Comparison of ENCODE assay signal across 27 cellular contexts in genomic region chr2:98396745-98397355, GRCh38. TPM values are rescaled to one million over a fixed set of nuclear protein-coding genes. Genes with fewer than 3 reads are reported as not detected.
DNase-seq lines count a peak whose midpoint lies in the region; FAIRE-seq and TF ChIP-seq lines count a peak whose summit lies in the region.
"Had no signal": no experiment of that assay in that cellular context is flagged by ENCODE, and none has a peak within 500 bp of the region (broad histone marks: within the 10 kb centered on the region; RNA-seq: fewer than 3 reads in every experiment).

No MANE protein-coding gene starts in this region.

- no peak overlapping the region for H2BK20ac ChIP-seq in H1 (ENCODE audit: low read length)

- no peak for TF ChIP-seq RAD21 in H1 (IDR thresholded peaks at IDR 0.05 in 1 of 2, conservative IDR thresholded peaks at IDR 0.05 in 1 of 2; ENCODE audit: low read depth in 2 of 2, low read length in 2 of 2)

- TF ChIP-seq EP300 in H1 (IDR thresholded peaks at IDR 0.05; ENCODE audit: borderline replicate concordance in 1 of 2, low read depth in 2 of 2, low read length in 2 of 2): no peak
- TF ChIP-seq EP300 in stomach (IDR thresholded peaks at IDR 0.05): no peak

- H3K36me3 ChIP-seq in H1 (ENCODE audit: control insufficient read depth in 2 of 4, insufficient read depth in 4 of 4, low read length in 3 of 4) (no peaks in the 10 kb centered on the region), stomach (no peaks in the 10 kb centered on the region)
- H3K36me3 ChIP-seq: BE2C, BLaER1 had no signal

- no peaks in the 10 kb centered on the region for H3K79me1 ChIP-seq in H1 (ENCODE audit: low read depth, low read length)

- no peaks in the 10 kb centered on the region for H3K9me3 Mint-ChIP-seq in osteocyte (ENCODE audit: unreplicated experiment)
- H3K9me3 Mint-ChIP-seq: CD4-positive, alpha-beta T cell; CD8-positive, alpha-beta T cell had no signal

- H3K4me3 ChIP-seq in H1 (ENCODE audit: extremely low read depth in 1 of 4, insufficient read depth in 2 of 4, low read depth in 3 of 4, low read length in 4 of 4): no peak overlapping the region
- no peak overlapping the region for H3K4me3 ChIP-seq in stomach
- H3K4me3 ChIP-seq: BLaER1, GM12878 had no signal

- H2BK15ac ChIP-seq in H1 (ENCODE audit: low read length): no peak overlapping the region

- H3K56ac ChIP-seq in H1 (replicated peaks; ENCODE audit: insufficient read length, low read depth, low read length): no peak overlapping the region

- POLR2A ChIA-PET in GM10248 (lab: Yijun Ruan, JAX) (no interaction called here), H1 (lab: Charles Lee; ENCODE audit: partially characterized antibody) (no interaction called here)

- no peaks in the 10 kb centered on the region for H3K36me3 Mint-ChIP-seq in osteocyte (ENCODE audit: unreplicated experiment)
- H3K36me3 Mint-ChIP-seq: CD14-positive monocyte; CD8-positive, alpha-beta T cell had no signal

- no peak overlapping the region for H3K4ac ChIP-seq in H1 (replicated peaks; ENCODE audit: insufficient read length, low read depth, low read length)

- no peak overlapping the region for H4K5ac ChIP-seq in H1 (ENCODE audit: insufficient read length, low read depth, low read length)

- H3K4me1 Mint-ChIP-seq in osteocyte (ENCODE audit: unreplicated experiment): no peaks in the 10 kb centered on the region

- no peak overlapping the region for H3K4me3 Mint-ChIP-seq in osteocyte (ENCODE audit: unreplicated experiment)
- H3K4me3 Mint-ChIP-seq: CD14-positive monocyte; CD4-positive, alpha-beta T cell; CD8-positive, alpha-beta T cell had no signal

- intact Hi-C loops in stomach (cut with DNase I; ENCODE audit: low total_unique reads): no loop called here

- H3K23ac ChIP-seq in H1 (ENCODE audit: insufficient read length): no peak overlapping the region

- no peak overlapping the region for H3K14ac ChIP-seq in H1 (ENCODE audit: insufficient read length)

- H3K4me1 ChIP-seq in H1 (replicated peaks in 1 of 4; ENCODE audit: control insufficient read depth in 3 of 4, insufficient read depth in 4 of 4, low read length in 3 of 4) (peaks cover 0 to 4% (median 0%) of the 10 kb centered on the region in 4 experiments; a peak in 2 of 7 replicates), stomach (no peaks in the 10 kb centered on the region)
- H3K4me1 ChIP-seq: BE2C, BLaER1, Caco-2 had no signal

- H4K8ac ChIP-seq in H1 (ENCODE audit: extremely low read depth, insufficient read depth, low read length): peak overlapping the region; percentile 2; the same call in 1 of the 2 replicates

- H3K9me3 ChIP-seq in H1 (ENCODE audit: insufficient read depth in 2 of 2, low read depth in 1 of 2, low read length in 1 of 2) (no peaks in the 10 kb centered on the region; a peak in 1 of 4 replicates), stomach (no peaks in the 10 kb centered on the region)
- H3K9me3 ChIP-seq: BE2C, BLaER1, Caco-2 had no signal

- H2BK12ac ChIP-seq in H1 (ENCODE audit: low read depth, low read length): no peak overlapping the region

- no peak overlapping the region for H2AFZ ChIP-seq in H1 (ENCODE audit: low read length)

- CTCF ChIA-PET in GM10248 (lab: Yijun Ruan, JAX) (interaction anchor here (1.2 to 1.4 kb wide), 3 partner anchors 12 to 172 kb away, joined by 3 to 7 read pairs (median 5); no protein-coding TSS in a partner anchor), H1 (lab: Charles Lee; ENCODE audit: partially characterized antibody) (interaction anchor here (0.8 to 1.8 kb wide), 2 partner anchors 12 to 15 kb away, joined by 3 to 6 read pairs; no protein-coding TSS in a partner anchor)

- DNase-seq in GM10248 (ENCODE audit: extremely low spot score) (peak; percentile 7), H1 (ENCODE audit: low read depth in 1 of 2, low spot score in 2 of 2) (no peak), osteocyte (ENCODE audit: extremely low spot score, unreplicated experiment) (peak; percentile 42), urothelium cell line (ENCODE audit: low spot score) (no peak), stomach (no peak), CD1c-positive myeloid dendritic cell (ENCODE audit: extremely low spot score) (no peak), activated T-cell treated with anti-CD3 and anti-CD28 coated beads for 4 hours (no peak)
- DNase-seq: 8988T; ACHN; BE2C; C1 segment of cervical spinal cord; Caco-2; Calu3; CD4-positive, alpha-beta T cell; CD8-positive, alpha-beta T cell; DMS79 treated with DMSO at 0.1 percent for 48 hours; GF-D8 had no signal

- 90% methylated on average over 22 of the region's 23 CpGs; no CpG with 5 or more reads in 1 of the 2 experiments for WGBS in H1 (ENCODE audit: extremely low coverage in 1 of 2, insufficient coverage in 1 of 2, insufficient read length in 1 of 2, insufficient replicate concordance in 2 of 2, low coverage in 1 of 2, low lambda C conversion rate in 2 of 2, missing lambda C conversion rate in 1 of 2), 2 experiments
- 90 to 93% (median 92%) methylated on average over 23 of the region's 23 CpGs for WGBS in stomach, 5 donors

- H3K27ac Mint-ChIP-seq in osteocyte (ENCODE audit: unreplicated experiment): no peak overlapping the region
- H3K27ac Mint-ChIP-seq: CD14-positive monocyte; CD4-positive, alpha-beta T cell; CD8-positive, alpha-beta T cell had no signal

- TF ChIP-seq POLR2A in H1 (IDR thresholded peaks at IDR 0.05; ENCODE audit: control extremely low read depth in 1 of 2, low read depth in 2 of 2, low read length in 2 of 2) (no peak), stomach (IDR thresholded peaks at IDR 0.05) (no peak)

- no peak overlapping the region for H3K4me2 ChIP-seq in H1 (ENCODE audit: insufficient read depth in 1 of 2, low read depth in 2 of 2, low read length in 2 of 2)
- H3K4me2 ChIP-seq: BLaER1 had no signal

- no peak overlapping the region for H2BK120ac ChIP-seq in H1 (replicated peaks; ENCODE audit: low read depth, low read length)

- FAIRE-seq in H1 (lab: Jason Lieb, UNC) (no peak), urothelium cell line (lab: Jason Lieb, UNC) (peak; percentile 61)
- FAIRE-seq: A204.1, D721Med, G401.6, GM12878, GM12892, GM18507 had no signal

- H3K18ac ChIP-seq in H1 (ENCODE audit: extremely low read depth, low read length): no peak overlapping the region

- TF ChIP-seq CTCF in GM10248 (IDR thresholded peaks at IDR 0.05; ENCODE audit: control extremely low read depth, extremely low read depth, low read depth, missing control alignments) (no peak), H1 (IDR thresholded peaks at IDR 0.05; ENCODE audit: control extremely low read depth in 1 of 3, insufficient read depth in 1 of 3, low read depth in 1 of 3, low read length in 3 of 3) (no peak), osteocyte (IDR thresholded peaks at IDR 0.05) (no peak), stomach (IDR thresholded peaks at IDR 0.05) (no peak)

- H3K27ac ChIP-seq in H1 (ENCODE audit: low read depth, low read length) (no peak overlapping the region), stomach (no peak overlapping the region)
- H3K27ac ChIP-seq: BLaER1 had no signal

- no peak overlapping the region for H3K9ac ChIP-seq in H1 (replicated peaks in 1 of 4; ENCODE audit: extremely low read depth in 1 of 4, low read depth in 3 of 4, low read length in 3 of 4)
- H3K9ac ChIP-seq: BLaER1 had no signal

- H4K20me1 ChIP-seq in H1 (replicated peaks in 1 of 2; ENCODE audit: control insufficient read depth in 1 of 2, insufficient read depth in 2 of 2, low read length in 2 of 2): no peaks in the 10 kb centered on the region
- H4K20me1 ChIP-seq: BLaER1 had no signal

- peaks cover 49% of the 10 kb centered on the region for H3K27me3 Mint-ChIP-seq in osteocyte (ENCODE audit: unreplicated experiment)

- H3K79me2 ChIP-seq in H1 (ENCODE audit: control insufficient read depth in 1 of 2, insufficient read depth in 2 of 2, low read length in 2 of 2): no peaks in the 10 kb centered on the region

- H3K27me3 ChIP-seq in H1 (replicated peaks in 1 of 4; ENCODE audit: control insufficient read depth in 3 of 4, extremely low read depth in 1 of 4, insufficient read depth in 3 of 4, low read length in 3 of 4): peaks cover 0 to 2% (median 0%) of the 10 kb centered on the region in 4 experiments; a peak in 2 of 7 replicates
- H3K27me3 ChIP-seq in stomach: peaks cover 0 to 14% (median 0%) of the 10 kb centered on the region in 3 donors
- H3K27me3 ChIP-seq: BE2C, BLaER1 had no signal

- H3K23me2 ChIP-seq in H1 (ENCODE audit: low read depth, low read length): no peaks in the 10 kb centered on the region

- H2AK5ac ChIP-seq in H1 (ENCODE audit: low read depth, low read length): no peak overlapping the region

- no peak overlapping the region for H2BK5ac ChIP-seq in H1 (ENCODE audit: low read depth, low read length)

- H4K91ac ChIP-seq in H1 (replicated peaks; ENCODE audit: insufficient read length, low read length): no peak overlapping the region

TF ChIP-seq in H1, 55 proteins besides CTCF, POLR2A, EP300 and RAD21 (continues in another document):
- TF ChIP-seq HDAC6 (IDR thresholded peaks at IDR 0.05; ENCODE audit: low read depth, low read length) (no peak), TAF1 (IDR thresholded peaks at IDR 0.05; ENCODE audit: low read depth, low read length) (no peak), RFX5 (IDR thresholded peaks at IDR 0.05; ENCODE audit: borderline replicate concordance, low read depth, low read length) (no peak)

RNA-seq across cellular contexts. Expression of gene INPP4A, which starts 47.8 kb away (rescaled TPM):
- 34.3 and 36.4 TPM in 2 replicates for total RNA-seq in H1 (2021; fragmentation: NEBNext Ultra II Directional; extraction: Animal tissue kit (Norgen Biotek cat#: 25700))
- 25.6 and 38.6 TPM in 2 replicates for polyA plus RNA-seq in H1 (2011; rRNA removed)
- polyA plus RNA-seq in H1 (2011; cell fraction: cytosol; rRNA removed): 32.2 TPM
- polyA plus RNA-seq in H1 (2011; cell fraction: nucleus; rRNA removed): 100 TPM
- 21.4 to 36.6 TPM (median 30.9 TPM) in 4 replicates for polyA plus RNA-seq in H1 (2012, experiment 1 of 2)
- polyA plus RNA-seq in H1 (2012, experiment 2 of 2): 5.1 TPM
- 8.9 TPM for polyA plus RNA-seq in H1 (2013, experiment 1 of 2)
- polyA plus RNA-seq in H1 (2013, experiment 2 of 2): 8.7 TPM
- 112 and 124 TPM in 2 replicates for polyA minus RNA-seq in H1 (2011; rRNA and poly(A)+ RNA removed)
- polyA minus RNA-seq in H1 (2011; cell fraction: cytosol; rRNA and poly(A)+ RNA removed): 55.2 TPM
- 97.0 TPM for polyA minus RNA-seq in H1 (2011; cell fraction: nucleus; rRNA and poly(A)+ RNA removed)
- 31.4 and 31.5 TPM in 2 replicates for total RNA-seq in osteocyte
- 10 to 100 TPM; 10.4 to 65.3 (median 23.7) TPM for total RNA-seq in stomach
- polyA plus RNA-seq in stomach: 1 to 10 TPM; 1.5 to 3.8 (median 3.1) TPM

RNA-seq across cellular contexts. Expression of gene CNGA3, which starts 50.6 kb away (rescaled TPM):
- total RNA-seq in H1 (2021; fragmentation: NEBNext Ultra II Directional; extraction: Animal tissue kit (Norgen Biotek cat#: 25700)): not detected in 2 replicates
- polyA plus RNA-seq in H1 (2011; rRNA removed): 0.02 TPM in 1 of 2 replicates, not detected in the other
- polyA plus RNA-seq in H1 (2011; cell fraction: cytosol; rRNA removed): 0.04 TPM
- 0.06 TPM for polyA plus RNA-seq in H1 (2011; cell fraction: nucleus; rRNA removed)
- polyA plus RNA-seq in H1 (2012, experiment 1 of 2): not detected in 4 replicates
- not detected for polyA plus RNA-seq in H1 (2012, experiment 2 of 2)
- 0.02 TPM for polyA plus RNA-seq in H1 (2013, experiment 1 of 2)
- not detected for polyA plus RNA-seq in H1 (2013, experiment 2 of 2)
- not detected in 2 replicates for polyA minus RNA-seq in H1 (2011; rRNA and poly(A)+ RNA removed)
- polyA minus RNA-seq in H1 (2011; cell fraction: cytosol; rRNA and poly(A)+ RNA removed): not detected
- polyA minus RNA-seq in H1 (2011; cell fraction: nucleus; rRNA and poly(A)+ RNA removed): not detected
- total RNA-seq in osteocyte: not detected in 2 replicates
- 1 to 10 TPM in 2 of 5 donors, under 1 TPM in 1, not detected in 2; 0.14 to 6.4 (median 1.1) TPM for total RNA-seq in stomach
- polyA plus RNA-seq in stomach: under 1 TPM in 2 of 3 donors, not detected in 1; 0.12 to 0.13 TPM
- total RNA-seq: A673; Caco-2; Calu3; CD4-positive, alpha-beta T cell; CD8-positive, alpha-beta T cell; GM12878 had no signal
- polyA plus RNA-seq: AG04450, CD14-positive monocyte, GM12878 had no signal

Comparison
In these comparisons a context has a peak if more than half of its experiments do, and no peak if none do; other contexts are left out.
1. DNase-seq: peak in GM10248 (single experiment) and osteocyte (single experiment); none in H1 (0 of 2), urothelium cell line (single experiment), stomach (single experiment), CD1c-positive myeloid dendritic cell (single experiment) and activated T-cell treated with anti-CD3 and anti-CD28 coated beads for 4 hours (single experiment).